ENCODE assay signal across 18 cellular contexts in the genomic region with DNA sequence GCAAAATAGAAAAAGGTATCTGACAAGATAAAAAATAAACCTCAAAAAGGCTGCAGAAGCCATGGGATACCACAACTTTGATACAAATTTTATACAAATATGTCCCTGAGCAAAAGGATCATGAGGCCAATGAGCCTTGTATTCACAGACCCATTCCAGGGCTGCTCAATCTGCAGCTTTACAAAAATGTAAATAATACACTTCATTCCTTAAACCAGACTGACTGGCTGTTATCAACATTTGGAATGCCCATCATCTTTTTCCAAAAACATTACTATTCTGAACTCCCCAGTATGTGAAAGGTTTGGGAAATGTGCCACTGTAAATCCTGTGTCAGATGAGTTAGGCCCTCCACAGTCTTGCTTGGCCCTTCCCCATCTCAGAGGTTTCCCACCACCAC. TPM values are rescaled to one million over a fixed set of nuclear protein-coding genes. Genes with fewer than 3 reads are reported as not detected.
A peak's percentile ranks its signal among the peaks of the same experiment; 100 is the strongest.
DNase-seq lines count a peak whose midpoint lies in the region; ATAC-seq and TF ChIP-seq lines count a peak whose summit lies in the region.
"Had no signal": no experiment of that assay in that cellular context is flagged by ENCODE, and none has a peak within 500 bp of the region (broad histone marks: within the 10 kb centered on the region; RNA-seq: fewer than 3 reads in every experiment).

No MANE protein-coding gene starts in this region.

- ATAC-seq in GM18517 (IDR thresholded peaks at IDR 0.05; ENCODE audit: unreplicated experiment) = no peak
- no peak for ATAC-seq in heart left ventricle

- H3K36me3 ChIP-seq in stomach = peaks cover 10 to 54% (median 44%) of the 10 kb centered on the region in 4 donors
- peaks cover 0 to 58% (median 27%) of the 10 kb centered on the region in 9 donors for H3K36me3 ChIP-seq in heart left ventricle

- TF ChIP-seq POLR2A in stomach (IDR thresholded peaks at IDR 0.05) (no peak), heart left ventricle (IDR thresholded peaks at IDR 0.05) (no peak)

- DNase-seq in caudate nucleus (lab: John Stamatoyannopoulos, UW) (no peak), stomach (no peak), occipital lobe (lab: John Stamatoyannopoulos, UW) (no peak), heart left ventricle (no peak)
- no peak for DNase-seq in activated effector memory CD4-positive, alpha-beta T cell treated with anti-CD3 and anti-CD28 coated beads, Interleukin-2, amount 50 U/mL, for 16 hours
- DNase-seq: ACHN, DMS79 treated with DMSO at 0.1 percent for 48 hours, HFFc6, MV-4-11, NCI-H187, NCI-H226, NCI-H524, NCI-H82, OCI-M1, Right ventricle myocardium superior had no signal

- H3K27ac ChIP-seq in caudate nucleus (ENCODE audit: low read depth, low read length) (peak overlapping the region; percentile 72), layer of hippocampus (ENCODE audit: low read depth, low read length) (peak overlapping the region; percentile 83), stomach (peak overlapping the region in 4 of 5 donors; percentile 37 to 47 (median 43)), heart left ventricle (no peak overlapping the region)
- H3K27ac ChIP-seq: KMS-11 had no signal

- H3K27me3 ChIP-seq in layer of hippocampus (ENCODE audit: control insufficient read depth, insufficient read depth, low read length) (no peaks in the 10 kb centered on the region), stomach (no peaks in the 10 kb centered on the region), heart left ventricle (no peaks in the 10 kb centered on the region)

- H3K9me3 ChIP-seq in stomach (no peaks in the 10 kb centered on the region), heart left ventricle (peaks cover 0 to 9% (median 0%) of the 10 kb centered on the region in 12 donors)

- TF ChIP-seq EP300 in stomach (IDR thresholded peaks at IDR 0.05) = no peak

- peaks cover 23 to 65% (median 45%) of the 10 kb centered on the region in 4 donors for H3K4me1 ChIP-seq in stomach
- peaks cover 0 to 34% (median 8%) of the 10 kb centered on the region in 12 donors for H3K4me1 ChIP-seq in heart left ventricle

- H3K4me3 ChIP-seq in stomach (no peak overlapping the region), heart left ventricle (no peak overlapping the region)

- intact Hi-C loops in stomach (cut with DNase I; ENCODE audit: low total_unique reads) = loop anchor here (10.0 kb wide), 1 partner anchor 57 kb away; no protein-coding TSS in a partner anchor
- intact Hi-C loops in heart left ventricle (cut with DNase I) = loop anchor here in 7 of 10 donors (5.0 to 10.0 kb wide), 7 partner anchors 57 to 314 kb away; a partner anchor contains a TSS

- TF ChIP-seq CTCF in stomach (IDR thresholded peaks at IDR 0.05) (no peak), heart left ventricle (IDR thresholded peaks at IDR 0.05) (no peak)

RNA-seq across cellular contexts. Expression of a gene that starts 25.5 kb away (rescaled TPM):
- 100 to 1,000 TPM in 3 of 5 donors, 10 to 100 TPM in 2; 84.0 to 293 (median 161) TPM for total RNA-seq in stomach
- polyA plus RNA-seq in stomach = 10 to 100 TPM; 30.4 to 55.3 (median 42.7) TPM
- total RNA-seq in occipital lobe = 223 TPM
- total RNA-seq in heart left ventricle = 100 to 1,000 TPM in 3 of 9 donors, 10 to 100 TPM in 6; 84.9 to 208 (median 96.0) TPM
- polyA plus RNA-seq in heart left ventricle = 100 to 1,000 TPM in 1 of 2 donors, 10 to 100 TPM in 1; 98.1 to 108 TPM

RNA-seq across cellular contexts. Expression of a gene that starts 40.0 kb away (rescaled TPM):
- total RNA-seq in stomach (10 to 100 TPM in 3 of 5 donors, 1 to 10 TPM in 2; 9.3 to 87.6 (median 10.3) TPM), occipital lobe (162 TPM), heart left ventricle (10 to 100 TPM; 14.2 to 26.7 (median 18.1) TPM)
- polyA plus RNA-seq in stomach (10 to 100 TPM; 14.2 to 21.8 (median 21.5) TPM), heart left ventricle (10 to 100 TPM; 10.7 to 12.8 TPM)

Comparison
In these comparisons a context has a peak if more than half of its experiments do, and no peak if none do; other contexts are left out.
1. H3K27ac ChIP-seq: peak in caudate nucleus (single experiment), layer of hippocampus (single experiment) and stomach (4 of 5); none in heart left ventricle (0 of 12).